Comparison of ENCODE assay signal across 14 cellular contexts in genomic region chr10:43205681-43206390, GRCh38.
DNase-seq lines count a peak whose midpoint lies in the region; ATAC-seq and TF ChIP-seq lines count a peak whose summit lies in the region.
"Had no signal": no experiment of that assay in that cellular context is flagged by ENCODE, and none has a peak within 500 bp of the region (broad histone marks: within the 10 kb centered on the region; RNA-seq: fewer than 3 reads in every experiment).

No MANE protein-coding gene starts in this region.

- H3K9me3 Mint-ChIP-seq in endothelial cell (ENCODE audit: unreplicated experiment): no peaks in the 10 kb centered on the region
- H3K9me3 Mint-ChIP-seq in Calu3 (ENCODE audit: low read depth, unreplicated experiment): no peaks in the 10 kb centered on the region

- DNase-seq in D341Med (ENCODE audit: low spot score): peak; percentile 17
- DNase-seq in HCT116 (ENCODE audit: low read depth, low spot score): no peak
- DNase-seq in endothelial cell (ENCODE audit: low spot score): peak; percentile 4
- peak; percentile 62 for DNase-seq in posterior vena cava (ENCODE audit: low spot score)
- no peak for DNase-seq in Calu3
- DNase-seq: NCI-H1105 treated with DMSO at 0.1 percent for 48 hours, T-helper 9 cell had no signal

- TF ChIP-seq CTCF in HCT116 (IDR thresholded peaks at IDR 0.05 in 2 of 3, conservative IDR thresholded peaks at IDR 0.05 in 1 of 3; ENCODE audit: borderline replicate concordance in 1 of 3, insufficient read depth in 1 of 3, low read depth in 2 of 3, low read length in 2 of 3): no peak
- no peak for TF ChIP-seq CTCF in endothelial cell (IDR thresholded peaks at IDR 0.05; ENCODE audit: unreplicated experiment)
- TF ChIP-seq CTCF in Calu3 (IDR thresholded peaks at IDR 0.05; ENCODE audit: unreplicated experiment): no peak

- POLR2A ChIA-PET in HCT116 (lab: Charles Lee): interaction anchor here (0.8 kb wide), 1 partner anchor 9 kb away, joined by 3 read pairs; no protein-coding TSS in a partner anchor

- H3K4me1 Mint-ChIP-seq in endothelial cell (ENCODE audit: unreplicated experiment) (peaks cover 3% of the 10 kb centered on the region), Calu3 (ENCODE audit: low read depth, unreplicated experiment) (no peaks in the 10 kb centered on the region)

- RAD21 ChIA-PET in HCT116 (lab: Charles Lee; ENCODE audit: low non-redundant PET in 1 of 2, low total read pairs in 2 of 2, uncharacterized antibody in 2 of 2, unreplicated experiment in 2 of 2): interaction anchor here in 1 of 2 experiments (1.0 kb wide), 1 partner anchor 88 kb away, joined by 3 read pairs; no protein-coding TSS in a partner anchor

- H3K9me3 ChIP-seq in HCT116 (ENCODE audit: control insufficient read depth in 1 of 2, insufficient read depth in 1 of 2, low read depth in 1 of 2, low read length in 2 of 2): no peaks in the 10 kb centered on the region
- H3K9me3 ChIP-seq: stomach had no signal

- no peak overlapping the region for H2AFZ ChIP-seq in HCT116 (ENCODE audit: low read depth, low read length, poor library complexity, severe bottlenecking)

- peaks cover 2 to 3% of the 10 kb centered on the region in 2 experiments; a peak in 2 of 4 replicates for H3K36me3 ChIP-seq in HCT116 (ENCODE audit: control insufficient read depth in 1 of 2, insufficient read depth in 2 of 2, low read length in 2 of 2)
- H3K36me3 ChIP-seq: stomach had no signal

- no peak for TF ChIP-seq RAD21 in HCT116 (IDR thresholded peaks at IDR 0.05; ENCODE audit: low read depth)

- H3K36me3 Mint-ChIP-seq in endothelial cell (ENCODE audit: low read depth, unreplicated experiment) (no peaks in the 10 kb centered on the region), Calu3 (ENCODE audit: insufficient read depth, unreplicated experiment) (no peaks in the 10 kb centered on the region)

- H3K4me2 ChIP-seq in HCT116 (ENCODE audit: low read length): no peak overlapping the region
- H3K4me2 ChIP-seq: KMS-11 had no signal

- no peak overlapping the region for H3K9ac ChIP-seq in HCT116 (ENCODE audit: low read length)
- H3K9ac ChIP-seq: KMS-11 had no signal

- peak overlapping the region; percentile 52; the same call in 1 of the 2 replicates for H3K27ac ChIP-seq in HCT116 (ENCODE audit: low read depth, low read length)
- H3K27ac ChIP-seq: C4-2B, HL-60, KMS-11, stomach had no signal

- no peaks in the 10 kb centered on the region for H4K20me1 ChIP-seq in HCT116 (ENCODE audit: insufficient read depth)

- H3K4me3 Mint-ChIP-seq in endothelial cell (ENCODE audit: unreplicated experiment) (no peak overlapping the region), Calu3 (ENCODE audit: low read depth, unreplicated experiment) (no peak overlapping the region)

- H3K79me2 ChIP-seq in HCT116 (ENCODE audit: insufficient read depth, low read length): no peaks in the 10 kb centered on the region

- no peak overlapping the region for H3K4me3 ChIP-seq in HCT116 (replicated peaks in 1 of 2; ENCODE audit: low read depth in 1 of 2, low read length in 2 of 2)
- H3K4me3 ChIP-seq: stomach had no signal

- BruUV-seq in HCT116 (replicated peaks; lab: Mats Ljungman, UMichigan) (no TSS peak), Calu3 (replicated peaks; lab: Mats Ljungman, UMichigan) (no TSS peak)

- peaks cover 12% of the 10 kb centered on the region for H3K27me3 Mint-ChIP-seq in endothelial cell (ENCODE audit: unreplicated experiment)
- H3K27me3 Mint-ChIP-seq in Calu3 (ENCODE audit: unreplicated experiment): no peaks in the 10 kb centered on the region

- peaks cover 25 to 42% of the 10 kb centered on the region in 2 experiments for H3K4me1 ChIP-seq in HCT116 (ENCODE audit: control insufficient read depth in 1 of 2, insufficient read depth in 2 of 2, low read length in 2 of 2)

- no peak for TF ChIP-seq POLR2A in HCT116 (IDR thresholded peaks at IDR 0.05; ENCODE audit: borderline replicate concordance, extremely low read depth, insufficient read depth, insufficient read length)

- CTCF ChIA-PET in HCT116 (lab: Charles Lee) (interaction anchor here (0.8 to 4.6 kb wide), 9 partner anchors 9 to 133 kb away, joined by 3 to 40 read pairs (median 5); no protein-coding TSS in a partner anchor), Calu3 (lab: Charles Lee) (interaction anchor here (0.5 kb wide), 1 partner anchor 198 kb away, joined by 3 read pairs; no protein-coding TSS in a partner anchor)

- no peak overlapping the region for H3K27ac Mint-ChIP-seq in endothelial cell (ENCODE audit: unreplicated experiment)
- no peak overlapping the region for H3K27ac Mint-ChIP-seq in Calu3 (ENCODE audit: unreplicated experiment)

- ATAC-seq in HCT116 (no peak), GM21786 (IDR thresholded peaks at IDR 0.05; ENCODE audit: unreplicated experiment) (no peak), GM21529 (IDR thresholded peaks at IDR 0.05; ENCODE audit: unreplicated experiment) (no peak), HG03460 (IDR thresholded peaks at IDR 0.05; ENCODE audit: unreplicated experiment) (no peak)

- H3K9me2 ChIP-seq in HCT116 (ENCODE audit: insufficient read depth): no peaks in the 10 kb centered on the region

- H3K27me3 ChIP-seq in HCT116 (ENCODE audit: insufficient read depth, low read length): no peaks in the 10 kb centered on the region

- intact Hi-C loops in HCT116 (cut with micrococcal nuclease): loop anchor here (2.0 to 10.0 kb wide), 3 partner anchors 61 to 341 kb away; no protein-coding TSS in a partner anchor
- intact Hi-C loops in posterior vena cava (cut with DNase I): no loop called here
- intact Hi-C loops in Calu3 (cut with micrococcal nuclease; ENCODE audit: unreplicated experiment): loop anchor here (5.0 kb wide), 1 partner anchor 146 kb away; no protein-coding TSS in a partner anchor

TF ChIP-seq in HCT116, 20 proteins besides CTCF, POLR2A, EP300 and RAD21:
- TF ChIP-seq CBX3 (IDR thresholded peaks at IDR 0.05; ENCODE audit: low read depth): no peak
- no peak for TF ChIP-seq EZH2phosphoT487 (IDR thresholded peaks at IDR 0.05; ENCODE audit: borderline replicate concordance)
- TF ChIP-seq ATF3 (IDR thresholded peaks at IDR 0.05): no peak
- TF ChIP-seq SIN3A (IDR thresholded peaks at IDR 0.05; ENCODE audit: low read depth): no peak
- no peak for TF ChIP-seq MAX (IDR thresholded peaks at IDR 0.05)
- TF ChIP-seq SRF (IDR thresholded peaks at IDR 0.05; ENCODE audit: low read depth): no peak
- TF ChIP-seq POLR2AphosphoS5 (IDR thresholded peaks at IDR 0.05; ENCODE audit: low read depth, low read length): no peak
- no peak for TF ChIP-seq CEBPB (IDR thresholded peaks at IDR 0.05; ENCODE audit: low read depth)
- TF ChIP-seq JUND (IDR thresholded peaks at IDR 0.05): no peak
- TF ChIP-seq ZBTB33 (IDR thresholded peaks at IDR 0.05; ENCODE audit: extremely low read depth, insufficient replicate concordance, low read length): no peak
- no peak for TF ChIP-seq EGR1 (IDR thresholded peaks at IDR 0.05; ENCODE audit: low read depth)
- TF ChIP-seq SP1 (IDR thresholded peaks at IDR 0.05; ENCODE audit: low read depth): no peak

Comparison
In these comparisons a context has a peak if more than half of its experiments do, and no peak if none do; other contexts are left out.
1. DNase-seq: peak in D341Med (single experiment), endothelial cell (single experiment) and posterior vena cava (single experiment); none in HCT116 (single experiment) and Calu3 (single experiment).
2. intact Hi-C loops: an anchor here in HCT116 (2.0 to 10.0 kb wide) and Calu3 (5.0 kb wide); none called in posterior vena cava.